1 cellular context compared by ENCODE assay signal in the genomic region with DNA sequence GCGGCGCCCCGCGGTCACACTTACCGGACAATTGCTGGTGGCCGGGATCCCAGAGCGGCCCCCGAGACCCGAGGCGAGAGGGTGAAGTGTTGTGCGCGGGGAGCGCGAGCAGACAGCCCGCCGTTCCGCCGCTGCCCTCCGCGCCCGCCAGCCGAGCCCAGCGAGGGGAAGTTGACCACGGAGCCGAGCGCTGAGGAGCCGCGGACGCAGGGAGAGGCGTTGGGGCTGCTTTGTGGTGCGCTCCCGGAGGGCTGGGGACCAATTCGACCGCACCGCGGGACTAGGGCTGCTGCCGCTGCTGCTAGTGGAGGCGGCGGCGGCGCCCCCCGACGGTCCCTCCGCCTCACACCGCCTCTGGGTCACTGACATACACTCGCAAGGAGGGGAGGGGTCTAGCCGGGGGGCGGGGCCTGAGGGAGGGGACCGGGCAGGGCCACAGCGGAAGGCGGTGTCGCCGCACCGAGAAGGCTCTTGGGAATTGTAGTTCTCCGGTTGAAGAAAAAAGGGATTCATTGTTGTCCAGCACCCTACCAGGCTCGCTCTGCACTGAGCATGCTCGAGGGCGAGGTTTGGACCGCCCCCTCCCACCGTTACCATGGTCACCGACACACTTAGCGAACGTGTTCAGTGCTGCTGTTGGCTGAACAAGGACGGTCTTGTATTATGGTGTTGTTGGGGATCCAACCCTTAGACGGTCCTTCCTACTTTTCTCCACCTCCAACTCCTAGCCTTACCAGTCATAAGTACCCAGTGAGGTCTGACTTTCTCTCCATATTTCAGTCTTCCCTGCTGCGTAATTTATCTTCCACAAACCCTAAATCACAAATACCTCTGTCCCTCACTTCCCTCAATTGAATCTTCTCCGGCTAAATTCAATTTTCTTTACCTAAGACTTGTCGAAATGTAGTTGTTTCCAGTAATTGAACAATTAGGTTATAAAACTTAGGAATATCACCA.
TF ChIP-seq lines count a peak whose summit lies in the region.

A gene with protein sequence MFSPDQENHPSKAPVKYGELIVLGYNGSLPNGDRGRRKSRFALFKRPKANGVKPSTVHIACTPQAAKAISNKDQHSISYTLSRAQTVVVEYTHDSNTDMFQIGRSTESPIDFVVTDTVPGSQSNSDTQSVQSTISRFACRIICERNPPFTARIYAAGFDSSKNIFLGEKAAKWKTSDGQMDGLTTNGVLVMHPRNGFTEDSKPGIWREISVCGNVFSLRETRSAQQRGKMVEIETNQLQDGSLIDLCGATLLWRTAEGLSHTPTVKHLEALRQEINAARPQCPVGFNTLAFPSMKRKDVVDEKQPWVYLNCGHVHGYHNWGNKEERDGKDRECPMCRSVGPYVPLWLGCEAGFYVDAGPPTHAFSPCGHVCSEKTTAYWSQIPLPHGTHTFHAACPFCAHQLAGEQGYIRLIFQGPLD (minus strand): TSS at position 364 of the 957 bp plus-strand sequence. CDS start 36,110 bp downstream, outside the sequence.

TF ChIP-seq in HepG2, 621 proteins besides CTCF, POLR2A, EP300 and RAD21 (continued from another document and continues in another):
- TF ChIP-seq, protein P1, sequence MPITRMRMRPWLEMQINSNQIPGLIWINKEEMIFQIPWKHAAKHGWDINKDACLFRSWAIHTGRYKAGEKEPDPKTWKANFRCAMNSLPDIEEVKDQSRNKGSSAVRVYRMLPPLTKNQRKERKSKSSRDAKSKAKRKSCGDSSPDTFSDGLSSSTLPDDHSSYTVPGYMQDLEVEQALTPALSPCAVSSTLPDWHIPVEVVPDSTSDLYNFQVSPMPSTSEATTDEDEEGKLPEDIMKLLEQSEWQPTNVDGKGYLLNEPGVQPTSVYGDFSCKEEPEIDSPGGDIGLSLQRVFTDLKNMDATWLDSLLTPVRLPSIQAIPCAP (CRISPR knock-in tag; IDR thresholded peaks at IDR 0.05; ENCODE audit: low read depth), result 0 out of 2 replicates have a peak, but pooled peaks have one; percentile 42
- TF ChIP-seq KAT2B (IDR thresholded peaks at IDR 0.05; ENCODE audit: borderline replicate concordance, low read depth, low read length) (no peak), ZNF441 (CRISPR knock-in tag; IDR thresholded peaks at IDR 0.05; ENCODE audit: borderline replicate concordance) (0 out of 2 replicates have a peak, but pooled peaks have one; percentile 31), SMAD1 (CRISPR knock-in tag; IDR thresholded peaks at IDR 0.05; ENCODE audit: borderline replicate concordance, low read depth) (no peak), ZNF724P (CRISPR knock-in tag; IDR thresholded peaks at IDR 0.05; ENCODE audit: borderline replicate concordance) (no peak), ERF (CRISPR knock-in tag; IDR thresholded peaks at IDR 0.05) (peak; percentile 74), HMG20A (CRISPR knock-in tag; IDR thresholded peaks at IDR 0.05; ENCODE audit: borderline replicate concordance) (0 out of 2 replicates have a peak, but pooled peaks have one; percentile 19), ZBTB38 (CRISPR knock-in tag; IDR thresholded peaks at IDR 0.05) (peak; percentile 77), ZNF792 (CRISPR knock-in tag; IDR thresholded peaks at IDR 0.05) (no peak; the same call in 1 of the 2 replicates), NBN (conservative IDR thresholded peaks at IDR 0.05) (no peak), RARG (CRISPR knock-in tag; IDR thresholded peaks at IDR 0.05; ENCODE audit: low read depth) (0 out of 2 replicates have a peak, but pooled peaks have one; percentile 78), FOXK2 (IDR thresholded peaks at IDR 0.05) (peak; percentile 83), RXRB (CRISPR knock-in tag; IDR thresholded peaks at IDR 0.05; ENCODE audit: borderline replicate concordance) (peak; percentile 71; the same call in 1 of the 2 replicates), KLF16 (CRISPR knock-in tag; IDR thresholded peaks at IDR 0.05) (peak in 1 of 2 experiments; percentile 83; a peak in 2 of 4 replicates), ZNF296 (CRISPR knock-in tag; conservative IDR thresholded peaks at IDR 0.05) (no peak), ZNF749 (CRISPR knock-in tag; IDR thresholded peaks at IDR 0.05; ENCODE audit: borderline replicate concordance) (0 out of 2 replicates have a peak, but pooled peaks have one; percentile 38), HES4 (CRISPR knock-in tag; IDR thresholded peaks at IDR 0.05; ENCODE audit: borderline replicate concordance) (no peak), EED (CRISPR knock-in tag; IDR thresholded peaks at IDR 0.05) (peak; percentile 90; the same call in 1 of the 2 replicates), YEATS2 (CRISPR knock-in tag; IDR thresholded peaks at IDR 0.05; ENCODE audit: borderline replicate concordance) (peak; percentile 45; the same call in 1 of the 2 replicates), ZNF720 (CRISPR knock-in tag; IDR thresholded peaks at IDR 0.05) (no peak), ATF7 (IDR thresholded peaks at IDR 0.05) (no peak), ATF7 (CRISPR knock-in tag; IDR thresholded peaks at IDR 0.05) (no peak; the same call in 1 of the 2 replicates), ZNF292 (CRISPR knock-in tag; IDR thresholded peaks at IDR 0.05; ENCODE audit: borderline replicate concordance, low read depth) (peak; percentile 58; the same call in 1 of the 2 replicates), ZNF138 (CRISPR knock-in tag; IDR thresholded peaks at IDR 0.05; ENCODE audit: low read depth) (no peak; the same call in 1 of the 2 replicates), ZC3H4 (CRISPR knock-in tag; IDR thresholded peaks at IDR 0.05; ENCODE audit: borderline replicate concordance) (no peak), ZSCAN29 (CRISPR knock-in tag; conservative IDR thresholded peaks at IDR 0.05) (0 out of 2 replicates have a peak, but pooled peaks have one; percentile 50), CENPT (CRISPR knock-in tag; IDR thresholded peaks at IDR 0.05; ENCODE audit: low read depth) (no peak), TCF7 (IDR thresholded peaks at IDR 0.05; ENCODE audit: low read depth) (no peak), TCF7L2 (IDR thresholded peaks at IDR 0.05; ENCODE audit: low read depth, low read length) (no peak), RBFOX2 (IDR thresholded peaks at IDR 0.05; ENCODE audit: low read depth, low read length) (peak; percentile 94), NR1H2 (CRISPR knock-in tag; IDR thresholded peaks at IDR 0.05; ENCODE audit: borderline replicate concordance, low read depth) (no peak), ZNF329 (CRISPR knock-in tag; IDR thresholded peaks at IDR 0.05; ENCODE audit: low read depth) (no peak; the same call in 1 of the 2 replicates), MAF1 (CRISPR knock-in tag; IDR thresholded peaks at IDR 0.05; ENCODE audit: borderline replicate concordance) (no peak), RFX3 (CRISPR knock-in tag; IDR thresholded peaks at IDR 0.05) (peak; percentile 90), SMC3 (IDR thresholded peaks at IDR 0.05; ENCODE audit: low read length) (no peak), SNAI1 (CRISPR knock-in tag; IDR thresholded peaks at IDR 0.05; ENCODE audit: borderline replicate concordance) (no peak)
- TF ChIP-seq, protein P2, sequence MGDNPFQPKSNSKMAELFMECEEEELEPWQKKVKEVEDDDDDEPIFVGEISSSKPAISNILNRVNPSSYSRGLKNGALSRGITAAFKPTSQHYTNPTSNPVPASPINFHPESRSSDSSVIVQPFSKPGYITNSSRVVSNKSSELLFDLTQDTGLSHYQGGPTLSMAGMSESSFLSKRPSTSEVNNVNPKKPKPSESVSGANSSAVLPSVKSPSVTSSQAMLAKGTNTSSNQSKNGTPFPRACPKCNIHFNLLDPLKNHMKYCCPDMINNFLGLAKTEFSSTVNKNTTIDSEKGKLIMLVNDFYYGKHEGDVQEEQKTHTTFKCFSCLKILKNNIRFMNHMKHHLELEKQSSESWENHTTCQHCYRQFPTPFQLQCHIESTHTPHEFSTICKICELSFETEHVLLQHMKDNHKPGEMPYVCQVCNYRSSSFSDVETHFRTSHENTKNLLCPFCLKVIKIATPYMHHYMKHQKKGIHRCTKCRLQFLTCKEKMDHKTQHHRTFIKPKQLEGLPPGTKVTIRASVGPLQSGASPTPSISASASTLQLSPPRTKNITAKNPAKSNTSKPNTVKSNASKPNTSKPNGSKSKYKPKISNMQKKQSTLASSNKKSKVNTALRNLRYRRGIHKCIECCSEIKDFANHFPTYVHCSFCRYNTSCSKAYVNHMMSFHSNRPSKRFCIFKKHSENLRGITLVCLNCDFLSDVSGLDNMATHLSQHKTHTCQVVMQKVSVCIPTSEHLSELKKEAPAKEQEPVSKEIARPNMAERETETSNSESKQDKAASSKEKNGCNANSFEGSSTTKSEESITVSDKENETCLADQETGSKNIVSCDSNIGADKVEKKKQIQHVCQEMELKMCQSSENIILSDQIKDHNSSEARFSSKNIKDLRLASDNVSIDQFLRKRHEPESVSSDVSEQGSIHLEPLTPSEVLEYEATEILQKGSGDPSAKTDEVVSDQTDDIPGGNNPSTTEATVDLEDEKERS (CRISPR knock-in tag; IDR thresholded peaks at IDR 0.05), result no peak; the same call in 1 of the 2 replicates
- TF ChIP-seq, protein P3, sequence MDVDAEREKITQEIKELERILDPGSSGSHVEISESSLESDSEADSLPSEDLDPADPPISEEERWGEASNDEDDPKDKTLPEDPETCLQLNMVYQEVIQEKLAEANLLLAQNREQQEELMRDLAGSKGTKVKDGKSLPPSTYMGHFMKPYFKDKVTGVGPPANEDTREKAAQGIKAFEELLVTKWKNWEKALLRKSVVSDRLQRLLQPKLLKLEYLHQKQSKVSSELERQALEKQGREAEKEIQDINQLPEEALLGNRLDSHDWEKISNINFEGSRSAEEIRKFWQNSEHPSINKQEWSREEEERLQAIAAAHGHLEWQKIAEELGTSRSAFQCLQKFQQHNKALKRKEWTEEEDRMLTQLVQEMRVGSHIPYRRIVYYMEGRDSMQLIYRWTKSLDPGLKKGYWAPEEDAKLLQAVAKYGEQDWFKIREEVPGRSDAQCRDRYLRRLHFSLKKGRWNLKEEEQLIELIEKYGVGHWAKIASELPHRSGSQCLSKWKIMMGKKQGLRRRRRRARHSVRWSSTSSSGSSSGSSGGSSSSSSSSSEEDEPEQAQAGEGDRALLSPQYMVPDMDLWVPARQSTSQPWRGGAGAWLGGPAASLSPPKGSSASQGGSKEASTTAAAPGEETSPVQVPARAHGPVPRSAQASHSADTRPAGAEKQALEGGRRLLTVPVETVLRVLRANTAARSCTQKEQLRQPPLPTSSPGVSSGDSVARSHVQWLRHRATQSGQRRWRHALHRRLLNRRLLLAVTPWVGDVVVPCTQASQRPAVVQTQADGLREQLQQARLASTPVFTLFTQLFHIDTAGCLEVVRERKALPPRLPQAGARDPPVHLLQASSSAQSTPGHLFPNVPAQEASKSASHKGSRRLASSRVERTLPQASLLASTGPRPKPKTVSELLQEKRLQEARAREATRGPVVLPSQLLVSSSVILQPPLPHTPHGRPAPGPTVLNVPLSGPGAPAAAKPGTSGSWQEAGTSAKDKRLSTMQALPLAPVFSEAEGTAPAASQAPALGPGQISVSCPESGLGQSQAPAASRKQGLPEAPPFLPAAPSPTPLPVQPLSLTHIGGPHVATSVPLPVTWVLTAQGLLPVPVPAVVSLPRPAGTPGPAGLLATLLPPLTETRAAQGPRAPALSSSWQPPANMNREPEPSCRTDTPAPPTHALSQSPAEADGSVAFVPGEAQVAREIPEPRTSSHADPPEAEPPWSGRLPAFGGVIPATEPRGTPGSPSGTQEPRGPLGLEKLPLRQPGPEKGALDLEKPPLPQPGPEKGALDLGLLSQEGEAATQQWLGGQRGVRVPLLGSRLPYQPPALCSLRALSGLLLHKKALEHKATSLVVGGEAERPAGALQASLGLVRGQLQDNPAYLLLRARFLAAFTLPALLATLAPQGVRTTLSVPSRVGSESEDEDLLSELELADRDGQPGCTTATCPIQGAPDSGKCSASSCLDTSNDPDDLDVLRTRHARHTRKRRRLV (CRISPR knock-in tag; IDR thresholded peaks at IDR 0.05), result no peak
- TF ChIP-seq, protein P4, sequence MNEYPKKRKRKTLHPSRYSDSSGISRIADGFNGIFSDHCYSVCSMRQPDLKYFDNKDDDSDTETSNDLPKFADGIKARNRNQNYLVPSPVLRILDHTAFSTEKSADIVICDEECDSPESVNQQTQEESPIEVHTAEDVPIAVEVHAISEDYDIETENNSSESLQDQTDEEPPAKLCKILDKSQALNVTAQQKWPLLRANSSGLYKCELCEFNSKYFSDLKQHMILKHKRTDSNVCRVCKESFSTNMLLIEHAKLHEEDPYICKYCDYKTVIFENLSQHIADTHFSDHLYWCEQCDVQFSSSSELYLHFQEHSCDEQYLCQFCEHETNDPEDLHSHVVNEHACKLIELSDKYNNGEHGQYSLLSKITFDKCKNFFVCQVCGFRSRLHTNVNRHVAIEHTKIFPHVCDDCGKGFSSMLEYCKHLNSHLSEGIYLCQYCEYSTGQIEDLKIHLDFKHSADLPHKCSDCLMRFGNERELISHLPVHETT (CRISPR knock-in tag; conservative IDR thresholded peaks at IDR 0.05), result no peak
- TF ChIP-seq, protein P5, sequence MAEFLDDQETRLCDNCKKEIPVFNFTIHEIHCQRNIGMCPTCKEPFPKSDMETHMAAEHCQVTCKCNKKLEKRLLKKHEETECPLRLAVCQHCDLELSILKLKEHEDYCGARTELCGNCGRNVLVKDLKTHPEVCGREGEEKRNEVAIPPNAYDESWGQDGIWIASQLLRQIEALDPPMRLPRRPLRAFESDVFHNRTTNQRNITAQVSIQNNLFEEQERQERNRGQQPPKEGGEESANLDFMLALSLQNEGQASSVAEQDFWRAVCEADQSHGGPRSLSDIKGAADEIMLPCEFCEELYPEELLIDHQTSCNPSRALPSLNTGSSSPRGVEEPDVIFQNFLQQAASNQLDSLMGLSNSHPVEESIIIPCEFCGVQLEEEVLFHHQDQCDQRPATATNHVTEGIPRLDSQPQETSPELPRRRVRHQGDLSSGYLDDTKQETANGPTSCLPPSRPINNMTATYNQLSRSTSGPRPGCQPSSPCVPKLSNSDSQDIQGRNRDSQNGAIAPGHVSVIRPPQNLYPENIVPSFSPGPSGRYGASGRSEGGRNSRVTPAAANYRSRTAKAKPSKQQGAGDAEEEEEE (CRISPR knock-in tag; IDR thresholded peaks at IDR 0.05; ENCODE audit: borderline replicate concordance), result peak; percentile 4; the same call in 1 of the 2 replicates
- TF ChIP-seq, protein P6, sequence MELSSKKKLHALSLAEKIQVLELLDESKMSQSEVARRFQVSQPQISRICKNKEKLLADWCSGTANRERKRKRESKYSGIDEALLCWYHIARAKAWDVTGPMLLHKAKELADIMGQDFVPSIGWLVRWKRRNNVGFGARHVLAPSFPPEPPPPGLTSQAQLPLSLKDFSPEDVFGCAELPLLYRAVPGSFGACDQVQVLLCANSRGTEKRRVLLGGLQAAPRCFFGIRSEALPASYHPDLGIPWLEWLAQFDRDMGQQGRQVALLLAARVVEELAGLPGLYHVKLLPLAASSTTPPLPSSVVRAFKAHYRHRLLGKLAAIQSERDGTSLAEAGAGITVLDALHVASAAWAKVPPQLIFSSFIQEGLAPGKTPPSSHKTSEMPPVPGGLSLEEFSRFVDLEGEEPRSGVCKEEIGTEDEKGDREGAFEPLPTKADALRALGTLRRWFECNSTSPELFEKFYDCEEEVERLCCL (CRISPR knock-in tag; IDR thresholded peaks at IDR 0.05; ENCODE audit: borderline replicate concordance), result no peak
